In genomic region chr1:86104606-86105532, GRCh38 we compare ENCODE assay signal across 1 cellular context.
TF ChIP-seq lines count a peak whose summit lies in the region.

No MANE protein-coding gene starts in this region.

TF ChIP-seq in WTC11, 78 proteins besides CTCF, POLR2A, EP300 and RAD21 (continued from another document):
- TF ChIP-seq, protein P1, sequence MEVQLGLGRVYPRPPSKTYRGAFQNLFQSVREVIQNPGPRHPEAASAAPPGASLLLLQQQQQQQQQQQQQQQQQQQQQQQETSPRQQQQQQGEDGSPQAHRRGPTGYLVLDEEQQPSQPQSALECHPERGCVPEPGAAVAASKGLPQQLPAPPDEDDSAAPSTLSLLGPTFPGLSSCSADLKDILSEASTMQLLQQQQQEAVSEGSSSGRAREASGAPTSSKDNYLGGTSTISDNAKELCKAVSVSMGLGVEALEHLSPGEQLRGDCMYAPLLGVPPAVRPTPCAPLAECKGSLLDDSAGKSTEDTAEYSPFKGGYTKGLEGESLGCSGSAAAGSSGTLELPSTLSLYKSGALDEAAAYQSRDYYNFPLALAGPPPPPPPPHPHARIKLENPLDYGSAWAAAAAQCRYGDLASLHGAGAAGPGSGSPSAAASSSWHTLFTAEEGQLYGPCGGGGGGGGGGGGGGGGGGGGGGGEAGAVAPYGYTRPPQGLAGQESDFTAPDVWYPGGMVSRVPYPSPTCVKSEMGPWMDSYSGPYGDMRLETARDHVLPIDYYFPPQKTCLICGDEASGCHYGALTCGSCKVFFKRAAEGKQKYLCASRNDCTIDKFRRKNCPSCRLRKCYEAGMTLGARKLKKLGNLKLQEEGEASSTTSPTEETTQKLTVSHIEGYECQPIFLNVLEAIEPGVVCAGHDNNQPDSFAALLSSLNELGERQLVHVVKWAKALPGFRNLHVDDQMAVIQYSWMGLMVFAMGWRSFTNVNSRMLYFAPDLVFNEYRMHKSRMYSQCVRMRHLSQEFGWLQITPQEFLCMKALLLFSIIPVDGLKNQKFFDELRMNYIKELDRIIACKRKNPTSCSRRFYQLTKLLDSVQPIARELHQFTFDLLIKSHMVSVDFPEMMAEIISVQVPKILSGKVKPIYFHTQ (CRISPR knock-in tag; IDR thresholded peaks at IDR 0.05), result no peak
TF ChIP-seq in WTC11: peak in this region for 0.
